Comparison of ENCODE assay signal across 8 cellular contexts in genomic region chr17:12545877-12546513, GRCh38.
DNase-seq lines count a peak whose midpoint lies in the region; ATAC-seq, FAIRE-seq and TF ChIP-seq lines count a peak whose summit lies in the region.

No MANE protein-coding gene starts in this region.

- 23 to 30% (median 29%) methylated on average over 9 of the region's 9 CpGs for WGBS in small intestine, 3 donors

- no peak overlapping the region for H3K27ac ChIP-seq in small intestine (ENCODE audit: low read depth in 1 of 2, low read length in 1 of 2)

- no peaks in the 10 kb centered on the region for H3K4me1 ChIP-seq in small intestine (ENCODE audit: control insufficient read depth in 2 of 2, insufficient read depth in 1 of 2, low read depth in 1 of 2, low read length in 1 of 2)

- ATAC-seq in left ventricle myocardium superior = peak; percentile 85

- DNase-seq in EH (ENCODE audit: low read depth) (peak; percentile 74), GM20000 (ENCODE audit: low spot score) (peak; percentile 51), M059J (ENCODE audit: low read depth) (peak; percentile 66), left ventricle myocardium superior (no peak), small intestine (peak; percentile 72), occipital lobe (lab: John Stamatoyannopoulos, UW) (no peak)
- no peak for DNase-seq in stimulated activated CD4-positive, alpha-beta T cell treated with anti-CD3 and anti-CD28 coated beads, Interleukin-4, amount 100 ng/mL, for 4 hours

- H3K9me3 ChIP-seq in small intestine (ENCODE audit: control insufficient read depth, low read depth) = no peaks in the 10 kb centered on the region

- intact Hi-C loops in left ventricle myocardium superior (cut with micrococcal nuclease) = loop anchor here (5.0 to 10.0 kb wide), 3 partner anchors 61 to 199 kb away; partner anchors contain the start of gene MYOCD

- TF ChIP-seq CTCF in GM20000 (IDR thresholded peaks at IDR 0.05; ENCODE audit: extremely low read depth, missing control alignments) = peak; percentile 86
- peak; percentile 79 for TF ChIP-seq CTCF in WI38 (IDR thresholded peaks at IDR 0.05; ENCODE audit: low read depth, low read length)

- no peak for FAIRE-seq in small intestine (lab: Jason Lieb, UNC)

- H3K4me3 ChIP-seq in WI38 (ENCODE audit: low read depth, low read length) (no peak overlapping the region), small intestine (ENCODE audit: low read depth in 1 of 2, low read length in 2 of 2) (no peak overlapping the region)

- H3K36me3 ChIP-seq in small intestine (ENCODE audit: control insufficient read depth in 2 of 2, insufficient read depth in 2 of 2, low read length in 2 of 2) = no peaks in the 10 kb centered on the region

- no peaks in the 10 kb centered on the region for H3K27me3 ChIP-seq in small intestine (ENCODE audit: control insufficient read depth in 2 of 2, insufficient read depth in 2 of 2, low read length in 2 of 2)

Comparison
In these comparisons a context has a peak if more than half of its experiments do, and no peak if none do; other contexts are left out.
1. DNase-seq: peak in EH (single experiment), GM20000 (single experiment), M059J (single experiment) and small intestine (single experiment); none in left ventricle myocardium superior (single experiment), stimulated activated CD4-positive, alpha-beta T cell treated with anti-CD3 and anti-CD28 coated beads, Interleukin-4, amount 100 ng/mL, for 4 hours (0 of 2) and occipital lobe (single experiment).